ENCODE assay signal across 8 cellular contexts in genomic region chr3:170690133-170690981, GRCh38.
DNase-seq lines count a peak whose midpoint lies in the region; ATAC-seq and TF ChIP-seq lines count a peak whose summit lies in the region.

No MANE protein-coding gene starts in this region.

- H3K9me3 ChIP-seq in body of pancreas, result no peaks in the 10 kb centered on the region

- TF ChIP-seq POLR2A in GM18505 (IDR thresholded peaks at IDR 0.05; ENCODE audit: borderline replicate concordance, extremely low read depth, insufficient read depth, insufficient read length), result no peak
- no peak for TF ChIP-seq POLR2A in body of pancreas (IDR thresholded peaks at IDR 0.05)

- no peaks in the 10 kb centered on the region for H3K36me3 ChIP-seq in body of pancreas (replicated peaks in 1 of 2; ENCODE audit: insufficient read depth in 1 of 2, low read depth in 2 of 2)

- TF ChIP-seq CTCF in LNCAP (IDR thresholded peaks at IDR 0.05) (peak; percentile 87), body of pancreas (IDR thresholded peaks at IDR 0.05) (peak; percentile 29 to 87 (median 68))

- no peaks in the 10 kb centered on the region for H3K27me3 ChIP-seq in body of pancreas

- intact Hi-C loops in body of pancreas (cut with DNase I), result no loop called here

- H3K27ac ChIP-seq in body of pancreas, result no peak overlapping the region

- DNase-seq in AG08396 (ENCODE audit: low spot score), result peak; percentile 50
- DNase-seq in SW480 (ENCODE audit: low spot score), result peak; percentile 34
- DNase-seq in body of pancreas, result peak; percentile 64 to 76 (median 66)
- peak; percentile 75 for DNase-seq in left lobe of liver (ENCODE audit: low spot score)
- DNase-seq in stimulated activated CD8-positive, alpha-beta memory T cell treated with anti-CD3 and anti-CD28 coated beads, Interleukin-12 subunit alpha, Interleukin-12 subunit beta, amount 100 ng/mL, for 1 hour (ENCODE audit: low read depth), result peak; percentile 1
- no peak for DNase-seq in NK-92 treated with Interleukin-12 subunit alpha and Interleukin-12 subunit beta, amount 100 ng/mL, for 24 hours (lab: John Stamatoyannopoulos, UW)

- ATAC-seq in GM18505 (IDR thresholded peaks at IDR 0.05; ENCODE audit: unreplicated experiment) (peak; percentile 62), body of pancreas (no peak), left lobe of liver (peak; percentile 99)

- H3K4me1 ChIP-seq in body of pancreas, result no peaks in the 10 kb centered on the region

- no peak overlapping the region for H3K4me3 ChIP-seq in body of pancreas

- WGBS in body of pancreas, 2 donors, result 46 to 48% methylated on average over 14 of the region's 14 CpGs
